In genomic region chr9:36316629-36317317, GRCh38 we compare ENCODE assay signal across 16 cellular contexts. TPM values are rescaled to one million over a fixed set of nuclear protein-coding genes. Genes with fewer than 3 reads are reported as not detected.
A peak's percentile ranks its signal among the peaks of the same experiment; 100 is the strongest.
DNase-seq lines count a peak whose midpoint lies in the region; ATAC-seq, FAIRE-seq and TF ChIP-seq lines count a peak whose summit lies in the region.
"Had no signal": no experiment of that assay in that cellular context is flagged by ENCODE, and none has a peak within 500 bp of the region (broad histone marks: within the 10 kb centered on the region; RNA-seq: fewer than 3 reads in every experiment).

No MANE protein-coding gene starts in this region.

- H3K27me3 ChIP-seq in BLaER1 treated with 17β-estradiol and CSF1 and Interleukin-3, amounts not matched to agents 10 nM and 100 nM: no peaks in the 10 kb centered on the region
- no peaks in the 10 kb centered on the region for H3K27me3 ChIP-seq in pancreas
- no peaks in the 10 kb centered on the region for H3K27me3 ChIP-seq in naive thymus-derived CD4-positive, alpha-beta T cell (ENCODE audit: control insufficient read depth in 2 of 2, insufficient read depth in 2 of 2, low read length in 2 of 2)

- peak overlapping the region in 7 of 11 experiments; percentile 3 to 53 (median 40); a peak in 10 of 22 replicates for H3K4me2 ChIP-seq in BLaER1 treated with 17β-estradiol and CSF1 and Interleukin-3, amounts not matched to agents 10 nM and 100 nM

- no peaks in the 10 kb centered on the region for H4K20me1 ChIP-seq in BLaER1 treated with 17β-estradiol and CSF1 and Interleukin-3, amounts not matched to agents 10 nM and 100 nM

- H3K27ac Mint-ChIP-seq in WTC11 (no peak overlapping the region), nephron progenitor cell (no peak overlapping the region)
- no peak overlapping the region for H3K27ac Mint-ChIP-seq in naive thymus-derived CD4-positive, alpha-beta T cell
- H3K27ac Mint-ChIP-seq: GM23338 had no signal

- H3K4me1 Mint-ChIP-seq in WTC11: peaks cover 35% of the 10 kb centered on the region
- peaks cover 0 to 4% (median 0%) of the 10 kb centered on the region in 7 donors for H3K4me1 Mint-ChIP-seq in naive thymus-derived CD4-positive, alpha-beta T cell
- H3K4me1 Mint-ChIP-seq in nephron progenitor cell: peaks cover 41% of the 10 kb centered on the region

- peaks cover 0 to 11% (median 8%) of the 10 kb centered on the region in 11 experiments; a peak in 11 of 22 replicates for H3K9me3 ChIP-seq in BLaER1 treated with 17β-estradiol and CSF1 and Interleukin-3, amounts not matched to agents 10 nM and 100 nM (replicated peaks in 1 of 11)
- H3K9me3 ChIP-seq in pancreas: no peaks in the 10 kb centered on the region
- no peaks in the 10 kb centered on the region for H3K9me3 ChIP-seq in naive thymus-derived CD4-positive, alpha-beta T cell (ENCODE audit: control insufficient read depth in 2 of 3, low read length in 3 of 3)

- no peak for TF ChIP-seq CTCF in WTC11 (IDR thresholded peaks at IDR 0.05)
- TF ChIP-seq CTCF in pancreas (IDR thresholded peaks at IDR 0.05): no peak
- TF ChIP-seq CTCF in nephron progenitor cell (IDR thresholded peaks at IDR 0.05): no peak

- no peak overlapping the region for H3K4me3 Mint-ChIP-seq in WTC11
- no peak overlapping the region for H3K4me3 Mint-ChIP-seq in naive thymus-derived CD4-positive, alpha-beta T cell
- no peak overlapping the region for H3K4me3 Mint-ChIP-seq in nephron progenitor cell
- H3K4me3 Mint-ChIP-seq: GM23338 had no signal

- peaks cover 2% of the 10 kb centered on the region for H3K9me3 Mint-ChIP-seq in WTC11
- peaks cover 0 to under 1% (median 0%) of the 10 kb centered on the region in 11 donors for H3K9me3 Mint-ChIP-seq in naive thymus-derived CD4-positive, alpha-beta T cell
- H3K9me3 Mint-ChIP-seq in nephron progenitor cell: peaks cover 9% of the 10 kb centered on the region

- ATAC-seq in WTC11: no peak
- ATAC-seq in pancreas: peak in 3 of 4 donors; percentile 38 to 59 (median 57)
- no peak for ATAC-seq in HG03460 (IDR thresholded peaks at IDR 0.05; ENCODE audit: unreplicated experiment)
- no peak for ATAC-seq in HG02870 (IDR thresholded peaks at IDR 0.05; ENCODE audit: unreplicated experiment)
- ATAC-seq in naive thymus-derived CD4-positive, alpha-beta T cell: no peak

- FAIRE-seq in pancreas (lab: Jason Lieb, UNC): no peak
- FAIRE-seq: endometrium, HTR-8/SVneo had no signal

- H3K4me1 ChIP-seq in BLaER1 treated with 17β-estradiol and CSF1 and Interleukin-3, amounts not matched to agents 10 nM and 100 nM: peaks cover 0 to 45% (median 33%) of the 10 kb centered on the region in 10 experiments; a peak in 17 of 20 replicates
- peaks cover 4 to 20% (median 6%) of the 10 kb centered on the region in 3 donors for H3K4me1 ChIP-seq in pancreas
- H3K4me1 ChIP-seq in naive thymus-derived CD4-positive, alpha-beta T cell (ENCODE audit: control insufficient read depth in 2 of 2, insufficient read depth in 2 of 2, low read length in 2 of 2): no peaks in the 10 kb centered on the region

- no peak overlapping the region for H3K9ac ChIP-seq in BLaER1 treated with 17β-estradiol and CSF1 and Interleukin-3, amounts not matched to agents 10 nM and 100 nM

- H3K27me3 Mint-ChIP-seq in WTC11 (ENCODE audit: low read depth) (no peaks in the 10 kb centered on the region; the same call in 1 of the 2 replicates), nephron progenitor cell (ENCODE audit: low read depth, poor library complexity) (peaks cover 7% of the 10 kb centered on the region)
- peaks cover 0 to 14% (median 0%) of the 10 kb centered on the region in 5 donors for H3K27me3 Mint-ChIP-seq in naive thymus-derived CD4-positive, alpha-beta T cell

- peak overlapping the region in 4 of 11 experiments; percentile 19 to 60 (median 44); a peak in 4 of 22 replicates for H3K27ac ChIP-seq in BLaER1 treated with 17β-estradiol and CSF1 and Interleukin-3, amounts not matched to agents 10 nM and 100 nM
- peak overlapping the region in 2 of 4 donors; percentile 58 to 81 for H3K27ac ChIP-seq in pancreas
- no peak overlapping the region for H3K27ac ChIP-seq in naive thymus-derived CD4-positive, alpha-beta T cell (ENCODE audit: low read depth, low read length)
- H3K27ac ChIP-seq: SK-N-MC, WERI-Rb-1 had no signal

- POLR2A ChIA-PET in WTC11 (lab: Charles Lee): no interaction called here
- POLR2A ChIA-PET in naive thymus-derived CD4-positive, alpha-beta T cell (lab: Charles Lee): no interaction called here

- H3K4me3 ChIP-seq in BLaER1 treated with 17β-estradiol and CSF1 and Interleukin-3, amounts not matched to agents 10 nM and 100 nM: no peak overlapping the region
- no peak overlapping the region for H3K4me3 ChIP-seq in pancreas
- no peak overlapping the region for H3K4me3 ChIP-seq in naive thymus-derived CD4-positive, alpha-beta T cell (ENCODE audit: low read length)
- H3K4me3 ChIP-seq: GM23338, SK-N-MC had no signal

- intact Hi-C loops in pancreas (cut with DNase I): no loop called here
- intact Hi-C loops in naive thymus-derived CD4-positive, alpha-beta T cell (cut with micrococcal nuclease): no loop called here

- CTCF ChIA-PET in WTC11 (lab: Charles Lee): no interaction called here
- CTCF ChIA-PET in naive thymus-derived CD4-positive, alpha-beta T cell (lab: Charles Lee): interaction anchor here (0.8 kb wide), 1 partner anchor 13 kb away, joined by 3 read pairs; no protein-coding TSS in a partner anchor

- no peaks in the 10 kb centered on the region for H3K36me3 Mint-ChIP-seq in WTC11
- no peaks in the 10 kb centered on the region for H3K36me3 Mint-ChIP-seq in naive thymus-derived CD4-positive, alpha-beta T cell
- no peaks in the 10 kb centered on the region for H3K36me3 Mint-ChIP-seq in nephron progenitor cell (ENCODE audit: low read depth)

- 23 to 32% methylated on average over 12 of the region's 12 CpGs for WGBS in pancreas, 2 donors

- H3K36me3 ChIP-seq in BLaER1 treated with 17β-estradiol and CSF1 and Interleukin-3, amounts not matched to agents 10 nM and 100 nM: no peaks in the 10 kb centered on the region
- no peaks in the 10 kb centered on the region for H3K36me3 ChIP-seq in pancreas
- H3K36me3 ChIP-seq in naive thymus-derived CD4-positive, alpha-beta T cell (ENCODE audit: control insufficient read depth in 2 of 3, insufficient read depth in 3 of 3, low read length in 3 of 3): no peaks in the 10 kb centered on the region
- H3K36me3 ChIP-seq: WERI-Rb-1 had no signal

- DNase-seq in WTC11 (ENCODE audit: low spot score) (no peak), globus pallidus (ENCODE audit: low spot score) (peak; percentile 98), pancreas (peak in 1 of 6 donors; percentile 21), nephron progenitor cell (no peak)
- DNase-seq in naive thymus-derived CD4-positive, alpha-beta T cell: no peak
- DNase-seq: amniotic stem cell, DMS79, NCI-H1417 treated with DMSO at 0.1 percent for 48 hours, WERI-Rb-1 had no signal

TF ChIP-seq in WTC11, 78 proteins besides CTCF, POLR2A, EP300 and RAD21:
- TF ChIP-seq ZNF425 (CRISPR knock-in tag; conservative IDR thresholded peaks at IDR 0.05): no peak
- TF ChIP-seq TEAD1 (CRISPR knock-in tag; IDR thresholded peaks at IDR 0.05): no peak
- no peak for TF ChIP-seq SMAD4 (CRISPR knock-in tag; IDR thresholded peaks at IDR 0.05)
- 0 out of 2 replicates have a peak, but pooled peaks have one; percentile 33 for TF ChIP-seq ZNF121 (CRISPR knock-in tag; IDR thresholded peaks at IDR 0.05)
- no peak for TF ChIP-seq HMGA2 (CRISPR knock-in tag; IDR thresholded peaks at IDR 0.05)
- no peak for TF ChIP-seq ZNF512 (CRISPR knock-in tag; IDR thresholded peaks at IDR 0.05; ENCODE audit: borderline replicate concordance)

RNA-seq across cellular contexts. Expression of gene GNE, which starts 58.5 kb away (rescaled TPM):
- total RNA-seq in WTC11 (2021) (4.6 to 9.0 TPM (median 8.9 TPM) in 3 replicates), pancreas (10 to 100 TPM in 1 of 6 donors, 1 to 10 TPM in 5; 4.4 to 11.8 (median 7.0) TPM)
- 10 to 100 TPM in 1 of 2 donors, 1 to 10 TPM in 1; 5.1 to 12.7 TPM for polyA plus RNA-seq in pancreas
- total RNA-seq in naive thymus-derived CD4-positive, alpha-beta T cell: 10 to 100 TPM; 12.6 to 18.5 (median 16.0) TPM
- polyA plus RNA-seq in naive thymus-derived CD4-positive, alpha-beta T cell: 1 to 10 TPM; 6.4 to 7.4 TPM

Comparison
In these comparisons a context has a peak if more than half of its experiments do, and no peak if none do; other contexts are left out.
1. ATAC-seq: peak in pancreas (3 of 4); none in WTC11 (single experiment), HG03460 (single experiment), HG02870 (single experiment) and naive thymus-derived CD4-positive, alpha-beta T cell (single experiment).